In the genomic region with DNA sequence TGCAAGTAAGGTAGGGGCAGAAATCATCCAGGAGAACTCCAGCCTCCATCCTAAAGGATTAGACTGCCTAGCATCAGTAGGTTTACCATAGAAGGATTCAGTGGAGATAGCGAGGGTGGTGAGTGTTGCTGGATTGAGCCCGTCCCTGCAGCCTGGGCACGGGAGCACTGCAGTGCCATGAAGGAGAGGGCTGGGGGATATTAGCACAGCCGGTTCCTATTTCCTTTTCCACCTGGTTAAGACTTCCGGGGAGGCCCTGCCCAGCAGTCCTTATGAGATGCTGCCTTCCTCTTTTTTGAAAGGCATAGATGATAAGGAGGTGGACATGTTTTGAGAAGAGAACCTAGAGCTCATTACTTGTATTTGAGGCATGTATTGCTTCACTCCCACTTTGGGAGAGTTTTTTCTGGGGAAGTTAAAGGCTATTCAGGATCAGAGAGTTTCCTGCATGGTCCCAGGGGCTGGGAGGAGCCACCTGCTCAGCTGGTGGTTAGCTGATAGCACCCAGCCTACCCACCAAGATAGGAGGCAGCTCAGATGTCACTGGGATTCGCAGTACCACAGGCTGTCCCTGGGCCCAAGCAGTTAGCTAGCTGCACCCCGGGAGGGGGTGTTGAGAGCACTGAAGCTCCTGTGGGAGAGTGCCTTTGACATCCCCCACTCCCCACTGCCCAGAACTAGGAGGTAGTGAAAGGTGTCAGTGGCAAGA, we compare ENCODE assay signal across 1 cellular context.
TF ChIP-seq lines count a peak whose summit lies in the region.

No MANE protein-coding gene starts in this region.

TF ChIP-seq in K562, 482 proteins besides CTCF, POLR2A, EP300 and RAD21 (continued from another document and continues in another):
- TF ChIP-seq, protein P1, sequence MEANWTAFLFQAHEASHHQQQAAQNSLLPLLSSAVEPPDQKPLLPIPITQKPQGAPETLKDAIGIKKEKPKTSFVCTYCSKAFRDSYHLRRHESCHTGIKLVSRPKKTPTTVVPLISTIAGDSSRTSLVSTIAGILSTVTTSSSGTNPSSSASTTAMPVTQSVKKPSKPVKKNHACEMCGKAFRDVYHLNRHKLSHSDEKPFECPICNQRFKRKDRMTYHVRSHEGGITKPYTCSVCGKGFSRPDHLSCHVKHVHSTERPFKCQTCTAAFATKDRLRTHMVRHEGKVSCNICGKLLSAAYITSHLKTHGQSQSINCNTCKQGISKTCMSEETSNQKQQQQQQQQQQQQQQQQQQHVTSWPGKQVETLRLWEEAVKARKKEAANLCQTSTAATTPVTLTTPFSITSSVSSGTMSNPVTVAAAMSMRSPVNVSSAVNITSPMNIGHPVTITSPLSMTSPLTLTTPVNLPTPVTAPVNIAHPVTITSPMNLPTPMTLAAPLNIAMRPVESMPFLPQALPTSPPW (CRISPR knock-in tag; IDR thresholded peaks at IDR 0.05): peak; percentile 44
- TF ChIP-seq ZSCAN29 (IDR thresholded peaks at IDR 0.05) (no peak), BRF1 (IDR thresholded peaks at IDR 0.05; ENCODE audit: borderline replicate concordance, extremely low read depth, insufficient read length) (no peak), NFYB (IDR thresholded peaks at IDR 0.05; ENCODE audit: extremely low read depth, insufficient read length) (no peak), SMARCA4 (IDR thresholded peaks at IDR 0.05) (peak; percentile 19; the same call in 1 of the 2 replicates), ESRRA (IDR thresholded peaks at IDR 0.05; ENCODE audit: borderline replicate concordance, low read depth) (no peak), MECOM (CRISPR knock-in tag; IDR thresholded peaks at IDR 0.05) (no peak), BRD9 (IDR thresholded peaks at IDR 0.05; ENCODE audit: low read depth, partially characterized antibody) (no peak), POLR2B (IDR thresholded peaks at IDR 0.05; ENCODE audit: low read depth, partially characterized antibody) (no peak), ETV6 (IDR thresholded peaks at IDR 0.05; ENCODE audit: borderline replicate concordance in 1 of 2, low read depth in 2 of 2, low read length in 1 of 2) (peak in 1 of 2 experiments; percentile 83; a peak in 2 of 4 replicates), ETV6 (CRISPR knock-in tag; IDR thresholded peaks at IDR 0.05; ENCODE audit: borderline replicate concordance) (no peak), SNIP1 (IDR thresholded peaks at IDR 0.05; ENCODE audit: low read depth) (no peak), ZNF717 (CRISPR knock-in tag; IDR thresholded peaks at IDR 0.05) (no peak), SRF (CRISPR knock-in tag; IDR thresholded peaks at IDR 0.05) (no peak), TARDBP (IDR thresholded peaks at IDR 0.05) (no peak), KAT2B (IDR thresholded peaks at IDR 0.05; ENCODE audit: low read depth, low read length) (no peak), KLF16 (IDR thresholded peaks at IDR 0.05) (no peak), MAFG (tag; conservative IDR thresholded peaks at IDR 0.05) (no peak), ZNF133 (CRISPR knock-in tag; IDR thresholded peaks at IDR 0.05) (no peak), CBFB (CRISPR knock-in tag; IDR thresholded peaks at IDR 0.05) (no peak), PHB2 (IDR thresholded peaks at IDR 0.05; ENCODE audit: low read depth) (no peak), CAMTA2 (CRISPR knock-in tag; conservative IDR thresholded peaks at IDR 0.05) (no peak), ZZZ3 (IDR thresholded peaks at IDR 0.05) (no peak), ETS2 (tag; IDR thresholded peaks at IDR 0.05; ENCODE audit: borderline replicate concordance, poor library complexity, severe bottlenecking) (no peak), GATAD2A (IDR thresholded peaks at IDR 0.05) (no peak), SAFB (IDR thresholded peaks at IDR 0.05; ENCODE audit: borderline replicate concordance, low read depth, low read length) (no peak), NR2C2 (CRISPR knock-in tag; IDR thresholded peaks at IDR 0.05) (no peak), NR2C2 (tag; IDR thresholded peaks at IDR 0.05) (no peak), ZNF316 (IDR thresholded peaks at IDR 0.05) (no peak), BDP1 (IDR thresholded peaks at IDR 0.05; ENCODE audit: insufficient read depth, insufficient read length) (no peak), SREBF1 (IDR thresholded peaks at IDR 0.05; ENCODE audit: borderline replicate concordance, low read depth, low read length) (no peak), XRCC5 (IDR thresholded peaks at IDR 0.05; ENCODE audit: low read depth, low read length) (no peak), ZNF347 (CRISPR knock-in tag; IDR thresholded peaks at IDR 0.05; ENCODE audit: low read depth) (no peak), HDAC8 (tag; IDR thresholded peaks at IDR 0.05) (no peak), ZNF551 (CRISPR knock-in tag; IDR thresholded peaks at IDR 0.05) (no peak), ZNF165 (CRISPR knock-in tag; IDR thresholded peaks at IDR 0.05; ENCODE audit: borderline replicate concordance) (no peak), ZNF444 (CRISPR knock-in tag; IDR thresholded peaks at IDR 0.05) (no peak)
- TF ChIP-seq, protein P2, sequence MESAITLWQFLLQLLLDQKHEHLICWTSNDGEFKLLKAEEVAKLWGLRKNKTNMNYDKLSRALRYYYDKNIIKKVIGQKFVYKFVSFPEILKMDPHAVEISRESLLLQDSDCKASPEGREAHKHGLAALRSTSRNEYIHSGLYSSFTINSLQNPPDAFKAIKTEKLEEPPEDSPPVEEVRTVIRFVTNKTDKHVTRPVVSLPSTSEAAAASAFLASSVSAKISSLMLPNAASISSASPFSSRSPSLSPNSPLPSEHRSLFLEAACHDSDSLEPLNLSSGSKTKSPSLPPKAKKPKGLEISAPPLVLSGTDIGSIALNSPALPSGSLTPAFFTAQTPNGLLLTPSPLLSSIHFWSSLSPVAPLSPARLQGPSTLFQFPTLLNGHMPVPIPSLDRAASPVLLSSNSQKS (CRISPR knock-in tag; IDR thresholded peaks at IDR 0.05): no peak
- TF ChIP-seq, protein P3, sequence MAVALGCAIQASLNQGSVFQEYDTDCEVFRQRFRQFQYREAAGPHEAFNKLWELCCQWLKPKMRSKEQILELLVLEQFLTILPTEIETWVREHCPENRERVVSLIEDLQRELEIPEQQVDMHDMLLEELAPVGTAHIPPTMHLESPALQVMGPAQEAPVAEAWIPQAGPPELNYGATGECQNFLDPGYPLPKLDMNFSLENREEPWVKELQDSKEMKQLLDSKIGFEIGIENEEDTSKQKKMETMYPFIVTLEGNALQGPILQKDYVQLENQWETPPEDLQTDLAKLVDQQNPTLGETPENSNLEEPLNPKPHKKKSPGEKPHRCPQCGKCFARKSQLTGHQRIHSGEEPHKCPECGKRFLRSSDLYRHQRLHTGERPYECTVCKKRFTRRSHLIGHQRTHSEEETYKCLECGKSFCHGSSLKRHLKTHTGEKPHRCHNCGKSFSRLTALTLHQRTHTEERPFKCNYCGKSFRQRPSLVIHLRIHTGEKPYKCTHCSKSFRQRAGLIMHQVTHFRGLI (CRISPR knock-in tag; IDR thresholded peaks at IDR 0.05): no peak
- TF ChIP-seq, protein P4, sequence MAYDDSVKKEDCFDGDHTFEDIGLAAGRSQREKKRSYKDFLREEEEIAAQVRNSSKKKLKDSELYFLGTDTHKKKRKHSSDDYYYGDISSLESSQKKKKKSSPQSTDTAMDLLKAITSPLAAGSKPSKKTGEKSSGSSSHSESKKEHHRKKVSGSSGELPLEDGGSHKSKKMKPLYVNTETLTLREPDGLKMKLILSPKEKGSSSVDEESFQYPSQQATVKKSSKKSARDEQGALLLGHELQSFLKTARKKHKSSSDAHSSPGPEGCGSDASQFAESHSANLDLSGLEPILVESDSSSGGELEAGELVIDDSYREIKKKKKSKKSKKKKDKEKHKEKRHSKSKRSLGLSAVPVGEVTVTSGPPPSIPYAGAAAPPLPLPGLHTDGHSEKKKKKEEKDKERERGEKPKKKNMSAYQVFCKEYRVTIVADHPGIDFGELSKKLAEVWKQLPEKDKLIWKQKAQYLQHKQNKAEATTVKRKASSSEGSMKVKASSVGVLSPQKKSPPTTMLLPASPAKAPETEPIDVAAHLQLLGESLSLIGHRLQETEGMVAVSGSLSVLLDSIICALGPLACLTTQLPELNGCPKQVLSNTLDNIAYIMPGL (CRISPR knock-in tag; IDR thresholded peaks at IDR 0.05): no peak
- TF ChIP-seq, protein P5, sequence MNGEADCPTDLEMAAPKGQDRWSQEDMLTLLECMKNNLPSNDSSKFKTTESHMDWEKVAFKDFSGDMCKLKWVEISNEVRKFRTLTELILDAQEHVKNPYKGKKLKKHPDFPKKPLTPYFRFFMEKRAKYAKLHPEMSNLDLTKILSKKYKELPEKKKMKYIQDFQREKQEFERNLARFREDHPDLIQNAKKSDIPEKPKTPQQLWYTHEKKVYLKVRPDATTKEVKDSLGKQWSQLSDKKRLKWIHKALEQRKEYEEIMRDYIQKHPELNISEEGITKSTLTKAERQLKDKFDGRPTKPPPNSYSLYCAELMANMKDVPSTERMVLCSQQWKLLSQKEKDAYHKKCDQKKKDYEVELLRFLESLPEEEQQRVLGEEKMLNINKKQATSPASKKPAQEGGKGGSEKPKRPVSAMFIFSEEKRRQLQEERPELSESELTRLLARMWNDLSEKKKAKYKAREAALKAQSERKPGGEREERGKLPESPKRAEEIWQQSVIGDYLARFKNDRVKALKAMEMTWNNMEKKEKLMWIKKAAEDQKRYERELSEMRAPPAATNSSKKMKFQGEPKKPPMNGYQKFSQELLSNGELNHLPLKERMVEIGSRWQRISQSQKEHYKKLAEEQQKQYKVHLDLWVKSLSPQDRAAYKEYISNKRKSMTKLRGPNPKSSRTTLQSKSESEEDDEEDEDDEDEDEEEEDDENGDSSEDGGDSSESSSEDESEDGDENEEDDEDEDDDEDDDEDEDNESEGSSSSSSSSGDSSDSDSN (IDR thresholded peaks at IDR 0.05; ENCODE audit: borderline replicate concordance in 1 of 2, low read depth in 2 of 2, low read length in 2 of 2): 0 out of 4 replicates have a peak, but pooled peaks of 1 of the 2 experiments have one; percentile 47
- TF ChIP-seq, protein P6, sequence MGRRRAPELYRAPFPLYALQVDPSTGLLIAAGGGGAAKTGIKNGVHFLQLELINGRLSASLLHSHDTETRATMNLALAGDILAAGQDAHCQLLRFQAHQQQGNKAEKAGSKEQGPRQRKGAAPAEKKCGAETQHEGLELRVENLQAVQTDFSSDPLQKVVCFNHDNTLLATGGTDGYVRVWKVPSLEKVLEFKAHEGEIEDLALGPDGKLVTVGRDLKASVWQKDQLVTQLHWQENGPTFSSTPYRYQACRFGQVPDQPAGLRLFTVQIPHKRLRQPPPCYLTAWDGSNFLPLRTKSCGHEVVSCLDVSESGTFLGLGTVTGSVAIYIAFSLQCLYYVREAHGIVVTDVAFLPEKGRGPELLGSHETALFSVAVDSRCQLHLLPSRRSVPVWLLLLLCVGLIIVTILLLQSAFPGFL (CRISPR knock-in tag; IDR thresholded peaks at IDR 0.05): no peak
- TF ChIP-seq, protein P7, sequence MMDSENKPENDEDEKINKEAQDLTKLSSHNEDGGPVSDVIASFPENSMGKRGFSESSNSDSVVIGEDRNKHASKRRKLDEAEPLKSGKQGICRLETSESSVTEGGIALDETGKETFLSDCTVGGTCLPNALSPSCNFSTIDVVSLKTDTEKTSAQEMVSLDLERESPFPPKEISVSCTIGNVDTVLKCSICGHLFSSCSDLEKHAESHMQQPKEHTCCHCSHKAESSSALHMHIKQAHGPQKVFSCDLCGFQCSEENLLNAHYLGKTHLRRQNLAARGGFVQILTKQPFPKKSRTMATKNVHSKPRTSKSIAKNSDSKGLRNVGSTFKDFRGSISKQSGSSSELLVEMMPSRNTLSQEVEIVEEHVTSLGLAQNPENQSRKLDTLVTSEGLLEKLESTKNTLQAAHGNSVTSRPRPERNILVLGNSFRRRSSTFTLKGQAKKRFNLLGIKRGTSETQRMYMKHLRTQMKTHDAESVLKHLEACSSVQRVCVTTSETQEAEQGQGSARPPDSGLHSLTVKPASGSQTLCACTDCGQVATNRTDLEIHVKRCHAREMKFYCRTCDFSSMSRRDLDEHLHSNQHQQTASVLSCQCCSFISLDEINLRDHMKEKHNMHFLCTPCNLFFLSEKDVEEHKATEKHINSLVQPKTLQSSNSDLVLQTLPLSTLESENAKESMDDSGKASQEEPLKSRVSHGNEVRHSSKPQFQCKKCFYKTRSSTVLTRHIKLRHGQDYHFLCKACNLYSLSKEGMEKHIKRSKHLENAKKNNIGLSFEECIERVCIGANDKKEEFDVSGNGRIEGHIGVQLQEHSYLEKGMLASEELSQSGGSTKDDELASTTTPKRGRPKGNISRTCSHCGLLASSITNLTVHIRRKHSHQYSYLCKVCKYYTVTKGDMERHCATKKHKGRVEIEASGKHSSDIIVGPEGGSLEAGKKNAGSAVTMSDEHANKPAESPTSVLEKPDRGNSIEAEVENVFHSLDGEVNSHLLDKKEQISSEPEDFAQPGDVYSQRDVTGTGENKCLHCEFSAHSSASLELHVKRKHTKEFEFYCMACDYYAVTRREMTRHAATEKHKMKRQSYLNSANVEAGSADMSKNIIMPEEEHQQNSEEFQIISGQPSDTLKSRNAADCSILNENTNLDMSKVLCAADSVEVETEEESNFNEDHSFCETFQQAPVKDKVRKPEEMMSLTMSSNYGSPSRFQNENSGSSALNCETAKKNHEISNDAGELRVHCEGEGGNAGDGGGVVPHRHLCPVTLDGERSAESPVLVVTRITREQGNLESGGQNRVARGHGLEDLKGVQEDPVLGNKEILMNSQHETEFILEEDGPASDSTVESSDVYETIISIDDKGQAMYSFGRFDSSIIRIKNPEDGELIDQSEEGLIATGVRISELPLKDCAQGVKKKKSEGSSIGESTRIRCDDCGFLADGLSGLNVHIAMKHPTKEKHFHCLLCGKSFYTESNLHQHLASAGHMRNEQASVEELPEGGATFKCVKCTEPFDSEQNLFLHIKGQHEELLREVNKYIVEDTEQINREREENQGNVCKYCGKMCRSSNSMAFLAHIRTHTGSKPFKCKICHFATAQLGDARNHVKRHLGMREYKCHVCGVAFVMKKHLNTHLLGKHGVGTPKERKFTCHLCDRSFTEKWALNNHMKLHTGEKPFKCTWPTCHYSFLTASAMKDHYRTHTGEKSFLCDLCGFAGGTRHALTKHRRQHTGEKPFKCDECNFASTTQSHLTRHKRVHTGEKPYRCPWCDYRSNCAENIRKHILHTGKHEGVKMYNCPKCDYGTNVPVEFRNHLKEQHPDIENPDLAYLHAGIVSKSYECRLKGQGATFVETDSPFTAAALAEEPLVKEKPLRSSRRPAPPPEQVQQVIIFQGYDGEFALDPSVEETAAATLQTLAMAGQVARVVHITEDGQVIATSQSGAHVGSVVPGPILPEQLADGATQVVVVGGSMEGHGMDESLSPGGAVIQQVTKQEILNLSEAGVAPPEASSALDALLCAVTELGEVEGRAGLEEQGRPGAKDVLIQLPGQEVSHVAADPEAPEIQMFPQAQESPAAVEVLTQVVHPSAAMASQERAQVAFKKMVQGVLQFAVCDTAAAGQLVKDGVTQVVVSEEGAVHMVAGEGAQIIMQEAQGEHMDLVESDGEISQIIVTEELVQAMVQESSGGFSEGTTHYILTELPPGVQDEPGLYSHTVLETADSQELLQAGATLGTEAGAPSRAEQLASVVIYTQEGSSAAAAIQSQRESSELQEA (IDR thresholded peaks at IDR 0.05; ENCODE audit: low read depth): no peak
- TF ChIP-seq, protein P8, sequence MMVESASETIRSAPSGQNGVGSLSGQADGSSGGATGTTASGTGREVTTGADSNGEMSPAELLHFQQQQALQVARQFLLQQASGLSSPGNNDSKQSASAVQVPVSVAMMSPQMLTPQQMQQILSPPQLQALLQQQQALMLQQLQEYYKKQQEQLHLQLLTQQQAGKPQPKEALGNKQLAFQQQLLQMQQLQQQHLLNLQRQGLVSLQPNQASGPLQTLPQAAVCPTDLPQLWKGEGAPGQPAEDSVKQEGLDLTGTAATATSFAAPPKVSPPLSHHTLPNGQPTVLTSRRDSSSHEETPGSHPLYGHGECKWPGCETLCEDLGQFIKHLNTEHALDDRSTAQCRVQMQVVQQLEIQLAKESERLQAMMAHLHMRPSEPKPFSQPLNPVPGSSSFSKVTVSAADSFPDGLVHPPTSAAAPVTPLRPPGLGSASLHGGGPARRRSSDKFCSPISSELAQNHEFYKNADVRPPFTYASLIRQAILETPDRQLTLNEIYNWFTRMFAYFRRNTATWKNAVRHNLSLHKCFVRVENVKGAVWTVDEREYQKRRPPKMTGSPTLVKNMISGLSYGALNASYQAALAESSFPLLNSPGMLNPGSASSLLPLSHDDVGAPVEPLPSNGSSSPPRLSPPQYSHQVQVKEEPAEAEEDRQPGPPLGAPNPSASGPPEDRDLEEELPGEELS (CRISPR knock-in tag; IDR thresholded peaks at IDR 0.05; ENCODE audit: borderline replicate concordance): no peak
